ENCODE assay signal across 19 cellular contexts in genomic region chr14:51715742-51716141, GRCh38.
"Had no signal": no experiment of that assay in that cellular context is flagged by ENCODE, and none has a peak within 500 bp of the region (broad histone marks: within the 10 kb centered on the region; RNA-seq: fewer than 3 reads in every experiment).

No MANE protein-coding gene starts in this region.

- H3K27ac ChIP-seq: ascending aorta, esophagus muscularis mucosa, tibial artery, uterus, VCaP had no signal

- H3K9me3 ChIP-seq: ascending aorta, breast epithelium, esophagus muscularis mucosa, tibial artery, uterus had no signal

- H3K36me3 Mint-ChIP-seq: natural killer cell had no signal

- H3K4me1 Mint-ChIP-seq: activated naive CD4-positive, alpha-beta T cell treated with anti-CD3 and anti-CD28 coated beads, Interleukin-2, amount 50 U/mL, for 24 hours had no signal

- H3K4me3 Mint-ChIP-seq: activated naive CD4-positive, alpha-beta T cell treated with anti-CD3 and anti-CD28 coated beads, Interleukin-2, amount 50 U/mL, for 24 hours; natural killer cell had no signal

- H3K9me3 Mint-ChIP-seq: activated naive CD4-positive, alpha-beta T cell treated with anti-CD3 and anti-CD28 coated beads, Interleukin-2, amount 50 U/mL, for 24 hours; natural killer cell had no signal

- H3K36me3 ChIP-seq: breast epithelium had no signal

- H3K27me3 ChIP-seq: ascending aorta, breast epithelium, esophagus muscularis mucosa, tibial artery, uterus had no signal

- H3K4me3 ChIP-seq: ascending aorta, breast epithelium, esophagus muscularis mucosa, tibial artery, uterus had no signal

- DNase-seq: activated CD4-positive, alpha-beta T cell treated with anti-CD3 and anti-CD28 coated beads for 1 hour; activated CD4-positive, alpha-beta T cell treated with anti-CD3 and anti-CD28 coated beads, Interleukin-2, amount 50 U/mL, for 4 hours; activated gamma-delta T cell; cerebellar nuclear complex; cortex of kidney; natural killer cell; retina; stimulated activated CD4-positive, alpha-beta T cell treated with anti-CD3 and anti-CD28 coated beads, Interleukin-12 subunit alpha, Interleukin-12 subunit beta, amount 100 ng/mL, for 4 hours; stimulated activated CD4-positive, alpha-beta T cell treated with anti-CD3 and anti-CD28 coated beads, Interleukin-1b, Interleukin-23, amount 100 ng/mL, for 48 hours; stimulated activated CD8-positive, alpha-beta memory T cell treated with anti-CD3 and anti-CD28 coated beads, Interleukin-4, amount 100 ng/mL, for 48 hours; stimulated activated naive CD4-positive, alpha-beta T cell treated with Interleukin-2 at 50 U/mL for 16 hours; T1000; tibial artery; uterus had no signal

- H3K4me1 ChIP-seq: ascending aorta, breast epithelium, esophagus muscularis mucosa, tibial artery had no signal

- H3K27ac Mint-ChIP-seq: activated naive CD4-positive, alpha-beta T cell treated with anti-CD3 and anti-CD28 coated beads, Interleukin-2, amount 50 U/mL, for 24 hours had no signal

- H3K27me3 Mint-ChIP-seq: activated naive CD4-positive, alpha-beta T cell treated with anti-CD3 and anti-CD28 coated beads, Interleukin-2, amount 50 U/mL, for 24 hours had no signal
